18 cellular contexts compared by ENCODE assay signal in the genomic region with DNA sequence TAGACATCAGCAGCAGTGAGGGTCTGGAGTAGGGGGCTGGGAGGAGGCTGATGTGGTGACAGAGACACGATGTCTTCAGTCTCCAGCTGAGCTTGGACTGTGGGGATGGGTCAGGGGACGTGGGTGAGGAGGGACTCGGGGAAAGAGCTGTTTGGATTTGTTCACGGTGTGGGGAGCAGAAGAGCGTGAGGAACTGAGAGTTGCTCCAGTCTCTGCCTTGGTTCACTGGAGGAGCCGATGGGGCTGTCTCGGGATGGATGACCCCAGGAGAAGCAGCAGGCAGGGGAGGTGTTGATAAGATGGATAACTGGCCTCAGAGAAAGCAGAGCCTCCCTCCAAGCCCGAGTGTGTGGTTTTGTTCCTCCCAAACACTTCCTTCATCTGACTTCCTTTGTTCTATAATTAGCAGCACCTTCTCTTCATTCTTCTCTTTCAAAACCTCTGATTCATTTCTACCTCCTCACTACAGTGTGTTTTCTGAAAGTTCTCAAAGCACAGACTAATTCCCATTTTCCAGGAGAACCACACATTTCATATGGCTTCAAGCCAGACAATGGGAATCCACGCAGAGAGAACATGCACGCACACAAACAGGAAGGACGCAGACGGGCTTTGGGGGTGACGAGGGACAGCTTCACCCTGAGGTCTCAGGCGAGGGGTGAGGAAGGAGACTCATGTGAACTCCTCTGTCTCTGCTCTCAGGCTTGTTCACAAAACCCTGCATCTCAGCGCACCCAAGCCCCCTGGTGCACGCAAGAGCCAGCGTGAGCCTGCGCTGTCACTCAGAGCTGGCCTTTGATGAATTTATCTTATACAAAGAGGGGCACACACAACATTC. TPM values are rescaled to one million over a fixed set of nuclear protein-coding genes. Genes with fewer than 3 reads are reported as not detected.
A peak's percentile ranks its signal among the peaks of the same experiment; 100 is the strongest.
DNase-seq lines count a peak whose midpoint lies in the region; ATAC-seq, FAIRE-seq and TF ChIP-seq lines count a peak whose summit lies in the region.
"Had no signal": no experiment of that assay in that cellular context is flagged by ENCODE, and none has a peak within 500 bp of the region (broad histone marks: within the 10 kb centered on the region; RNA-seq: fewer than 3 reads in every experiment).

No MANE protein-coding gene starts in this region.

- peaks cover 52% of the 10 kb centered on the region for H3K4me1 Mint-ChIP-seq in T-helper 1 cell treated with Interleukin-12 subunit alpha and Interleukin-12 subunit beta and Interleukin-4 antibody, amounts not matched to agents 30 μg/mL and 1 μg/mL, for 36 hours (ENCODE audit: low read depth)

- peak overlapping the region; percentile 62 for H3K4me3 Mint-ChIP-seq in T-helper 1 cell treated with Interleukin-12 subunit alpha and Interleukin-12 subunit beta and Interleukin-4 antibody, amounts not matched to agents 30 μg/mL and 1 μg/mL, for 36 hours

- peaks cover 8% of the 10 kb centered on the region for H3K27me3 Mint-ChIP-seq in T-helper 1 cell treated with Interleukin-12 subunit alpha and Interleukin-12 subunit beta and Interleukin-4 antibody, amounts not matched to agents 30 μg/mL and 1 μg/mL, for 36 hours (ENCODE audit: low read depth)

- H3K36me3 Mint-ChIP-seq in T-helper 1 cell treated with Interleukin-12 subunit alpha and Interleukin-12 subunit beta and Interleukin-4 antibody, amounts not matched to agents 30 μg/mL and 1 μg/mL, for 36 hours (ENCODE audit: low read depth), result no peaks in the 10 kb centered on the region
- H3K36me3 Mint-ChIP-seq: CD14-positive monocyte had no signal

- peak overlapping the region; percentile 65 for H3K27ac Mint-ChIP-seq in T-helper 1 cell treated with Interleukin-12 subunit alpha and Interleukin-12 subunit beta and Interleukin-4 antibody, amounts not matched to agents 30 μg/mL and 1 μg/mL, for 36 hours

- peak; percentile 97 for FAIRE-seq in GM12892 (lab: Jason Lieb, UNC)
- FAIRE-seq: HTR-8/SVneo had no signal

- peaks cover 8% of the 10 kb centered on the region for H3K9me3 Mint-ChIP-seq in T-helper 1 cell treated with Interleukin-12 subunit alpha and Interleukin-12 subunit beta and Interleukin-4 antibody, amounts not matched to agents 30 μg/mL and 1 μg/mL, for 36 hours

- DNase-seq in CD1c-positive myeloid dendritic cell (ENCODE audit: extremely low spot score), result peak; percentile 66
- no peak for DNase-seq in GM12892 (ENCODE audit: insufficient read length)
- peak; percentile 77 for DNase-seq in glomerular endothelial cell (ENCODE audit: extremely low read depth, low read depth, low spot score)
- DNase-seq in NCI-H1048 (lab: John Stamatoyannopoulos, UW), result no peak
- no peak for DNase-seq in SKM-1 treated with dmso at 0.1 percent for 144 hours (lab: John Stamatoyannopoulos, UW; ENCODE audit: unreplicated experiment)
- no peak for DNase-seq in GDM1 (lab: John Stamatoyannopoulos, UW)
- DNase-seq: activated CD4-positive, CD25-positive, alpha-beta regulatory T cell treated with anti-CD3 and anti-CD28 coated beads, Interleukin-2, amount 50 U/mL, for 72 hours; effector CD4-positive, alpha-beta T cell; GF-D8; GOT3; NCI-H1436; NCI-H774; stomach had no signal

- ATAC-seq in HG03175 (IDR thresholded peaks at IDR 0.05; ENCODE audit: unreplicated experiment), result no peak
- ATAC-seq: SK-N-SH treated with all-trans-retinoic acid at 6 μM for 48 hours had no signal

- TF ChIP-seq POLR2A in GM12892 (IDR thresholded peaks at IDR 0.05; ENCODE audit: low read depth, low read length), result no peak

RNA-seq across cellular contexts. Expression of gene LAIR2, which starts 18.6 kb away (rescaled TPM):
- not detected for polyA plus RNA-seq in GM12892 (2012; ENCODE audit: missing spikeins)
- not detected in 2 replicates for total RNA-seq in glomerular endothelial cell
- total RNA-seq: stomach had no signal

RNA-seq across cellular contexts. Expression of gene CDC42EP5, which starts 48.1 kb away (rescaled TPM):
- polyA plus RNA-seq in GM12892 (2012; ENCODE audit: missing spikeins), result 2.4 TPM
- 172 and 177 TPM in 2 replicates for total RNA-seq in glomerular endothelial cell
- polyA plus RNA-seq: CD14-positive monocyte had no signal

RNA-seq across cellular contexts. Expression of gene LILRA2, which starts 52.3 kb away (rescaled TPM):
- polyA plus RNA-seq in GM12892 (2012; ENCODE audit: missing spikeins), result 0.93 TPM
- total RNA-seq in glomerular endothelial cell, result not detected in 2 replicates

RNA-seq across cellular contexts. Expression of gene LENG9, which starts 57.7 kb away (rescaled TPM):
- 0.98 TPM for polyA plus RNA-seq in GM12892 (2012; ENCODE audit: missing spikeins)
- 3.7 and 4.1 TPM in 2 replicates for total RNA-seq in glomerular endothelial cell

Comparison
In these comparisons a context has a peak if more than half of its experiments do, and no peak if none do; other contexts are left out.
1. DNase-seq: peak in CD1c-positive myeloid dendritic cell (single experiment) and glomerular endothelial cell (single experiment); none in GM12892 (single experiment), NCI-H1048 (single experiment), SKM-1 treated with dmso at 0.1 percent for 144 hours (single experiment) and GDM1 (single experiment).